1 cellular context compared by ENCODE assay signal in genomic region chr6:111677186-111677990, GRCh38.
TF ChIP-seq lines count a peak whose summit lies in the region.

No MANE protein-coding gene starts in this region.

TF ChIP-seq in HepG2, 621 proteins besides CTCF, POLR2A, EP300 and RAD21 (continued from another document and continues in another):
- no peak for TF ChIP-seq MYC (CRISPR knock-in tag; IDR thresholded peaks at IDR 0.05; ENCODE audit: borderline replicate concordance)
- peak; percentile 88 for TF ChIP-seq PAXIP1 (CRISPR knock-in tag; conservative IDR thresholded peaks at IDR 0.05)
- TF ChIP-seq TEF (CRISPR knock-in tag; IDR thresholded peaks at IDR 0.05) = peak; percentile 70
- no peak for TF ChIP-seq SCMH1 (CRISPR knock-in tag; IDR thresholded peaks at IDR 0.05; ENCODE audit: borderline replicate concordance)
- no peak for TF ChIP-seq YEATS2 (CRISPR knock-in tag; IDR thresholded peaks at IDR 0.05; ENCODE audit: borderline replicate concordance)
- no peak for TF ChIP-seq SAFB2 (CRISPR knock-in tag; IDR thresholded peaks at IDR 0.05; ENCODE audit: borderline replicate concordance, low read depth)
- no peak for TF ChIP-seq NFATC3 (CRISPR knock-in tag; IDR thresholded peaks at IDR 0.05)
- TF ChIP-seq TMF1 (CRISPR knock-in tag; IDR thresholded peaks at IDR 0.05; ENCODE audit: low read depth) = no peak
- no peak for TF ChIP-seq ZNF724P (CRISPR knock-in tag; IDR thresholded peaks at IDR 0.05; ENCODE audit: borderline replicate concordance)
- no peak for TF ChIP-seq CSRNP1 (CRISPR knock-in tag; IDR thresholded peaks at IDR 0.05)
- no peak for TF ChIP-seq SMARCE1 (IDR thresholded peaks at IDR 0.05; ENCODE audit: borderline replicate concordance)
- TF ChIP-seq DRAP1 (CRISPR knock-in tag; IDR thresholded peaks at IDR 0.05) = peak; percentile 68; the same call in 1 of the 2 replicates
- peak; percentile 51 for TF ChIP-seq FOXA3 (CRISPR knock-in tag; IDR thresholded peaks at IDR 0.05)
- TF ChIP-seq KAT8 (CRISPR knock-in tag; IDR thresholded peaks at IDR 0.05) = peak; percentile 29; the same call in 1 of the 2 replicates
- TF ChIP-seq CAMTA2 (CRISPR knock-in tag; IDR thresholded peaks at IDR 0.05; ENCODE audit: borderline replicate concordance) = no peak
- TF ChIP-seq ZSCAN22 (CRISPR knock-in tag; IDR thresholded peaks at IDR 0.05) = no peak
- TF ChIP-seq, protein P1, sequence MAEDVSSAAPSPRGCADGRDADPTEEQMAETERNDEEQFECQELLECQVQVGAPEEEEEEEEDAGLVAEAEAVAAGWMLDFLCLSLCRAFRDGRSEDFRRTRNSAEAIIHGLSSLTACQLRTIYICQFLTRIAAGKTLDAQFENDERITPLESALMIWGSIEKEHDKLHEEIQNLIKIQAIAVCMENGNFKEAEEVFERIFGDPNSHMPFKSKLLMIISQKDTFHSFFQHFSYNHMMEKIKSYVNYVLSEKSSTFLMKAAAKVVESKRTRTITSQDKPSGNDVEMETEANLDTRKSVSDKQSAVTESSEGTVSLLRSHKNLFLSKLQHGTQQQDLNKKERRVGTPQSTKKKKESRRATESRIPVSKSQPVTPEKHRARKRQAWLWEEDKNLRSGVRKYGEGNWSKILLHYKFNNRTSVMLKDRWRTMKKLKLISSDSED (CRISPR knock-in tag; IDR thresholded peaks at IDR 0.05) = no peak
- TF ChIP-seq, protein P2, sequence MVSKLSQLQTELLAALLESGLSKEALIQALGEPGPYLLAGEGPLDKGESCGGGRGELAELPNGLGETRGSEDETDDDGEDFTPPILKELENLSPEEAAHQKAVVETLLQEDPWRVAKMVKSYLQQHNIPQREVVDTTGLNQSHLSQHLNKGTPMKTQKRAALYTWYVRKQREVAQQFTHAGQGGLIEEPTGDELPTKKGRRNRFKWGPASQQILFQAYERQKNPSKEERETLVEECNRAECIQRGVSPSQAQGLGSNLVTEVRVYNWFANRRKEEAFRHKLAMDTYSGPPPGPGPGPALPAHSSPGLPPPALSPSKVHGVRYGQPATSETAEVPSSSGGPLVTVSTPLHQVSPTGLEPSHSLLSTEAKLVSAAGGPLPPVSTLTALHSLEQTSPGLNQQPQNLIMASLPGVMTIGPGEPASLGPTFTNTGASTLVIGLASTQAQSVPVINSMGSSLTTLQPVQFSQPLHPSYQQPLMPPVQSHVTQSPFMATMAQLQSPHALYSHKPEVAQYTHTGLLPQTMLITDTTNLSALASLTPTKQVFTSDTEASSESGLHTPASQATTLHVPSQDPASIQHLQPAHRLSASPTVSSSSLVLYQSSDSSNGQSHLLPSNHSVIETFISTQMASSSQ (IDR thresholded peaks at IDR 0.05; ENCODE audit: low read depth) = peak; percentile 94
- TF ChIP-seq, protein P2 (CRISPR knock-in tag; IDR thresholded peaks at IDR 0.05; ENCODE audit: borderline replicate concordance) = peak; percentile 93; the same call in 1 of the 2 replicates
- TF ChIP-seq, protein P3, sequence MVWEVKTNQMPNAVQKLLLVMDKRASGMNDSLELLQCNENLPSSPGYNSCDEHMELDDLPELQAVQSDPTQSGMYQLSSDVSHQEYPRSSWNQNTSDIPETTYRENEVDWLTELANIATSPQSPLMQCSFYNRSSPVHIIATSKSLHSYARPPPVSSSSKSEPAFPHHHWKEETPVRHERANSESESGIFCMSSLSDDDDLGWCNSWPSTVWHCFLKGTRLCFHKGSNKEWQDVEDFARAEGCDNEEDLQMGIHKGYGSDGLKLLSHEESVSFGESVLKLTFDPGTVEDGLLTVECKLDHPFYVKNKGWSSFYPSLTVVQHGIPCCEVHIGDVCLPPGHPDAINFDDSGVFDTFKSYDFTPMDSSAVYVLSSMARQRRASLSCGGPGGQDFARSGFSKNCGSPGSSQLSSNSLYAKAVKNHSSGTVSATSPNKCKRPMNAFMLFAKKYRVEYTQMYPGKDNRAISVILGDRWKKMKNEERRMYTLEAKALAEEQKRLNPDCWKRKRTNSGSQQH (CRISPR knock-in tag; IDR thresholded peaks at IDR 0.05; ENCODE audit: low read depth) = no peak
- TF ChIP-seq KLF11 (CRISPR knock-in tag; IDR thresholded peaks at IDR 0.05) = no peak
- no peak for TF ChIP-seq ZBTB7A (CRISPR knock-in tag; IDR thresholded peaks at IDR 0.05)
- TF ChIP-seq ZNF660 (CRISPR knock-in tag; IDR thresholded peaks at IDR 0.05; ENCODE audit: borderline replicate concordance, low read depth) = no peak
- peak; percentile 69 for TF ChIP-seq HNF4A (CRISPR knock-in tag; IDR thresholded peaks at IDR 0.05)
- TF ChIP-seq SOX13 (IDR thresholded peaks at IDR 0.05) = no peak
- TF ChIP-seq SOX13 (CRISPR knock-in tag; conservative IDR thresholded peaks at IDR 0.05 in 1 of 2, IDR thresholded peaks at IDR 0.05 in 1 of 2) = peak in 1 of 2 experiments; percentile 70; a peak in 2 of 4 replicates
- no peak for TF ChIP-seq PTBP1 (IDR thresholded peaks at IDR 0.05; ENCODE audit: low read depth, low read length, poor library complexity, severe bottlenecking)
- TF ChIP-seq PHF21A (CRISPR knock-in tag; IDR thresholded peaks at IDR 0.05) = no peak
- TF ChIP-seq RBM22 (optimal IDR thresholded peaks at IDR 0.05; ENCODE audit: low read length) = no peak
- TF ChIP-seq, protein P4, sequence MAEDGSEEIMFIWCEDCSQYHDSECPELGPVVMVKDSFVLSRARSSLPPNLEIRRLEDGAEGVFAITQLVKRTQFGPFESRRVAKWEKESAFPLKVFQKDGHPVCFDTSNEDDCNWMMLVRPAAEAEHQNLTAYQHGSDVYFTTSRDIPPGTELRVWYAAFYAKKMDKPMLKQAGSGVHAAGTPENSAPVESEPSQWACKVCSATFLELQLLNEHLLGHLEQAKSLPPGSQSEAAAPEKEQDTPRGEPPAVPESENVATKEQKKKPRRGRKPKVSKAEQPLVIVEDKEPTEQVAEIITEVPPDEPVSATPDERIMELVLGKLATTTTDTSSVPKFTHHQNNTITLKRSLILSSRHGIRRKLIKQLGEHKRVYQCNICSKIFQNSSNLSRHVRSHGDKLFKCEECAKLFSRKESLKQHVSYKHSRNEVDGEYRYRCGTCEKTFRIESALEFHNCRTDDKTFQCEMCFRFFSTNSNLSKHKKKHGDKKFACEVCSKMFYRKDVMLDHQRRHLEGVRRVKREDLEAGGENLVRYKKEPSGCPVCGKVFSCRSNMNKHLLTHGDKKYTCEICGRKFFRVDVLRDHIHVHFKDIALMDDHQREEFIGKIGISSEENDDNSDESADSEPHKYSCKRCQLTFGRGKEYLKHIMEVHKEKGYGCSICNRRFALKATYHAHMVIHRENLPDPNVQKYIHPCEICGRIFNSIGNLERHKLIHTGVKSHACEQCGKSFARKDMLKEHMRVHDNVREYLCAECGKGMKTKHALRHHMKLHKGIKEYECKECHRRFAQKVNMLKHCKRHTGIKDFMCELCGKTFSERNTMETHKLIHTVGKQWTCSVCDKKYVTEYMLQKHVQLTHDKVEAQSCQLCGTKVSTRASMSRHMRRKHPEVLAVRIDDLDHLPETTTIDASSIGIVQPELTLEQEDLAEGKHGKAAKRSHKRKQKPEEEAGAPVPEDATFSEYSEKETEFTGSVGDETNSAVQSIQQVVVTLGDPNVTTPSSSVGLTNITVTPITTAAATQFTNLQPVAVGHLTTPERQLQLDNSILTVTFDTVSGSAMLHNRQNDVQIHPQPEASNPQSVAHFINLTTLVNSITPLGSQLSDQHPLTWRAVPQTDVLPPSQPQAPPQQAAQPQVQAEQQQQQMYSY (CRISPR knock-in tag; IDR thresholded peaks at IDR 0.05) = no peak
- 0 out of 2 replicates have a peak, but pooled peaks have one; percentile 43 for TF ChIP-seq KLF6 (CRISPR knock-in tag; IDR thresholded peaks at IDR 0.05)
- TF ChIP-seq GFI1 (CRISPR knock-in tag; IDR thresholded peaks at IDR 0.05; ENCODE audit: borderline replicate concordance) = peak; percentile 85
- no peak for TF ChIP-seq EEA1 (CRISPR knock-in tag; IDR thresholded peaks at IDR 0.05; ENCODE audit: borderline replicate concordance)
- TF ChIP-seq, protein P5, sequence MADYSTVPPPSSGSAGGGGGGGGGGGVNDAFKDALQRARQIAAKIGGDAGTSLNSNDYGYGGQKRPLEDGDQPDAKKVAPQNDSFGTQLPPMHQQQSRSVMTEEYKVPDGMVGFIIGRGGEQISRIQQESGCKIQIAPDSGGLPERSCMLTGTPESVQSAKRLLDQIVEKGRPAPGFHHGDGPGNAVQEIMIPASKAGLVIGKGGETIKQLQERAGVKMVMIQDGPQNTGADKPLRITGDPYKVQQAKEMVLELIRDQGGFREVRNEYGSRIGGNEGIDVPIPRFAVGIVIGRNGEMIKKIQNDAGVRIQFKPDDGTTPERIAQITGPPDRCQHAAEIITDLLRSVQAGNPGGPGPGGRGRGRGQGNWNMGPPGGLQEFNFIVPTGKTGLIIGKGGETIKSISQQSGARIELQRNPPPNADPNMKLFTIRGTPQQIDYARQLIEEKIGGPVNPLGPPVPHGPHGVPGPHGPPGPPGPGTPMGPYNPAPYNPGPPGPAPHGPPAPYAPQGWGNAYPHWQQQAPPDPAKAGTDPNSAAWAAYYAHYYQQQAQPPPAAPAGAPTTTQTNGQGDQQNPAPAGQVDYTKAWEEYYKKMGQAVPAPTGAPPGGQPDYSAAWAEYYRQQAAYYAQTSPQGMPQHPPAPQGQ (CRISPR knock-in tag; IDR thresholded peaks at IDR 0.05; ENCODE audit: borderline replicate concordance) = no peak
- TF ChIP-seq, protein P6, sequence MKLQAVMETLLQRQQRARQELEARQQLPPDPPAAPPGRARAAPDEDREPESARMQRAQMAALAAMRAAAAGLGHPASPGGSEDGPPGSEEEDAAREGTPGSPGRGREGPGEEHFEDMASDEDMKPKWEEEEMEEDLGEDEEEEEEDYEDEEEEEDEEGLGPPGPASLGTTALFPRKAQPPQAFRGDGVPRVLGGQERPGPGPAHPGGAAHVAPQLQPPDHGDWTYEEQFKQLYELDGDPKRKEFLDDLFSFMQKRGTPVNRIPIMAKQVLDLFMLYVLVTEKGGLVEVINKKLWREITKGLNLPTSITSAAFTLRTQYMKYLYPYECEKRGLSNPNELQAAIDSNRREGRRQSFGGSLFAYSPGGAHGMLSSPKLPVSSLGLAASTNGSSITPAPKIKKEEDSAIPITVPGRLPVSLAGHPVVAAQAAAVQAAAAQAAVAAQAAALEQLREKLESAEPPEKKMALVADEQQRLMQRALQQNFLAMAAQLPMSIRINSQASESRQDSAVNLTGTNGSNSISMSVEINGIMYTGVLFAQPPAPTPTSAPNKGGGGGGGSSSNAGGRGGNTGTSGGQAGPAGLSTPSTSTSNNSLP (IDR thresholded peaks at IDR 0.05; ENCODE audit: low read depth, low read length) = peak; percentile 66; the same call in 1 of the 2 replicates
- TF ChIP-seq TRIM24 (CRISPR knock-in tag; IDR thresholded peaks at IDR 0.05) = no peak
- no peak for TF ChIP-seq KLF13 (CRISPR knock-in tag; IDR thresholded peaks at IDR 0.05)
